11 cellular contexts compared by ENCODE assay signal in genomic region chr9:129237804-129238203, GRCh38. TPM values are rescaled to one million over a fixed set of nuclear protein-coding genes. Genes with fewer than 3 reads are reported as not detected.
DNase-seq lines count a peak whose midpoint lies in the region; ATAC-seq and TF ChIP-seq lines count a peak whose summit lies in the region.
"Had no signal": no experiment of that assay in that cellular context is flagged by ENCODE, and none has a peak within 500 bp of the region (broad histone marks: within the 10 kb centered on the region; RNA-seq: fewer than 3 reads in every experiment).

No MANE protein-coding gene starts in this region.

- intact Hi-C loops in left ventricle myocardium superior (cut with micrococcal nuclease) = no loop called here
- intact Hi-C loops in left ventricle myocardium inferior (cut with micrococcal nuclease) = no loop called here

- H3K9me3 ChIP-seq in left ventricle myocardium inferior (replicated peaks) = peaks cover 15% of the 10 kb centered on the region
- no peaks in the 10 kb centered on the region for H3K9me3 ChIP-seq in Peyer's patch

- DNase-seq in left ventricle myocardium superior (peak; percentile 10), left ventricle myocardium inferior (no peak), Peyer's patch (peak in 1 of 3 donors; percentile 31), chondrocyte (ENCODE audit: low spot score) (peak; percentile 33), inferior parietal cortex (ENCODE audit: extremely low spot score) (no peak), SK-N-DZ (ENCODE audit: low spot score) (no peak)
- DNase-seq: DMS79, NCI-H1694, NCI-H446 had no signal

- no peak for ATAC-seq in left ventricle myocardium superior
- ATAC-seq in HG03159 (IDR thresholded peaks at IDR 0.05; ENCODE audit: unreplicated experiment) = no peak

- peaks cover 10% of the 10 kb centered on the region for H3K9me3 Mint-ChIP-seq in chondrocyte (ENCODE audit: low read depth)

- no peak overlapping the region for H3K4me3 Mint-ChIP-seq in chondrocyte (ENCODE audit: unreplicated experiment)

- H3K27me3 Mint-ChIP-seq in chondrocyte (ENCODE audit: low read depth) = no peaks in the 10 kb centered on the region

- no peak for TF ChIP-seq POLR2A in Peyer's patch (IDR thresholded peaks at IDR 0.05)

- H3K27me3 ChIP-seq in left ventricle myocardium inferior (ENCODE audit: low read depth) (no peaks in the 10 kb centered on the region), Peyer's patch (no peaks in the 10 kb centered on the region)

- no peaks in the 10 kb centered on the region for H3K4me1 ChIP-seq in left ventricle myocardium inferior
- H3K4me1 ChIP-seq in Peyer's patch = no peaks in the 10 kb centered on the region

- H3K27ac ChIP-seq in left ventricle myocardium inferior (replicated peaks) (no peak overlapping the region), Peyer's patch (peak overlapping the region in 3 of 4 donors; percentile 17 to 52 (median 48)), temporal lobe (ENCODE audit: low read depth, low read length) (peak overlapping the region; percentile 13)

- TF ChIP-seq CTCF in left ventricle myocardium inferior (IDR thresholded peaks at IDR 0.05; ENCODE audit: borderline replicate concordance) (no peak), Peyer's patch (IDR thresholded peaks at IDR 0.05) (no peak), chondrocyte (IDR thresholded peaks at IDR 0.05) (no peak)

- no peak overlapping the region for H3K27ac Mint-ChIP-seq in chondrocyte (ENCODE audit: unreplicated experiment)

- no peaks in the 10 kb centered on the region for H3K36me3 ChIP-seq in left ventricle myocardium inferior
- H3K36me3 ChIP-seq in Peyer's patch = no peaks in the 10 kb centered on the region

- H3K4me3 ChIP-seq in left ventricle myocardium inferior (no peak overlapping the region), Peyer's patch (no peak overlapping the region)

- peaks cover 8% of the 10 kb centered on the region for H3K4me1 Mint-ChIP-seq in chondrocyte (ENCODE audit: low read depth)

- H3K36me3 Mint-ChIP-seq in chondrocyte (ENCODE audit: low read depth) = no peaks in the 10 kb centered on the region

RNA-seq across cellular contexts. Expression of gene IER5L, which starts 59.7 kb away (rescaled TPM):
- total RNA-seq in left ventricle myocardium superior = 3.5 TPM
- 3.8 TPM for total RNA-seq in left ventricle myocardium inferior
- 1 to 10 TPM; 2.3 to 2.9 (median 2.6) TPM for total RNA-seq in Peyer's patch
- 37.2 to 56.5 TPM (median 38.6 TPM) in 3 replicates for total RNA-seq in chondrocyte
- total RNA-seq in temporal lobe = 20.2 TPM
- polyA plus RNA-seq in SK-N-DZ (2014; cell fraction: cytosol; rRNA removed) = 9.9 and 14.8 TPM in 2 replicates
- 9.8 and 11.9 TPM in 2 replicates for polyA plus RNA-seq in SK-N-DZ (2014; cell fraction: nucleus; rRNA removed)

Comparison
In these comparisons a context has a peak if more than half of its experiments do, and no peak if none do; other contexts are left out.
1. DNase-seq: peak in left ventricle myocardium superior (single experiment) and chondrocyte (single experiment); none in left ventricle myocardium inferior (single experiment), inferior parietal cortex (single experiment) and SK-N-DZ (single experiment).